In the genomic region with DNA sequence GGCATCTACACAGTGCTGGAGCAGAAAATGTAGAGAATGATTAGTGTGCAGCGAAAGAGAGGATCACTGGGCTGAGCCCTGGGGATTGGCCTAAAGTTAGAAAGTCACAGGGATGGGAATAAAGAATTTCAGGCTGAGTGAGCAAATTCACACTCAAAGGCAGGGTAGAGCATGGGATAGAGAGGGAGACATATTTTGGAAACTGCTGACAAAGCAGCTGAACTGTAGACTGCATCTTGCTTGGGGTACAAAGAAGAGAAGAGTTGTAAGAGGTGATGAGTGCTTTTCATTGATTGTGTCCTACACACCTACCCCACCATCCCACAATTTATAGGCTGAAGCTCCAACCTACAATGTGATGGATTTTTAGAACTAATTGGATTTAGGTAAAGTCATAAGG, we compare ENCODE assay signal across 21 cellular contexts.
DNase-seq lines count a peak whose midpoint lies in the region; ATAC-seq, FAIRE-seq and TF ChIP-seq lines count a peak whose summit lies in the region.
"Had no signal": no experiment of that assay in that cellular context is flagged by ENCODE, and none has a peak within 500 bp of the region (broad histone marks: within the 10 kb centered on the region; RNA-seq: fewer than 3 reads in every experiment).

No MANE protein-coding gene starts in this region.

- DNase-seq in A549 (ENCODE audit: low read depth in 1 of 2, low spot score in 1 of 2) (no peak), SK-N-DZ (ENCODE audit: low spot score) (peak; percentile 17), neural progenitor cell (ENCODE audit: low spot score) (no peak), ovary (no peak)
- DNase-seq in stimulated activated effector memory CD8-positive, alpha-beta T cell treated with anti-CD3 and anti-CD28 coated beads, Interleukin-12 subunit alpha, Interleukin-12 subunit beta, amount 100 ng/mL, for 72 hours (ENCODE audit: low spot score in 2 of 2), result no peak
- DNase-seq in activated naive CD4-positive, alpha-beta T cell treated with anti-CD3 and anti-CD28 coated beads for 36 hours, result no peak
- DNase-seq: 8988T; C1 segment of cervical spinal cord; Calu3; CD4-positive, alpha-beta memory T cell; COR-L47; DMS53; DMS79 treated with DMSO at 0.1 percent for 48 hours; GF-D8; GM23248; H7 had no signal

- H3K27me3 Mint-ChIP-seq in neural progenitor cell (ENCODE audit: insufficient read depth, low read depth), result peaks cover 2% of the 10 kb centered on the region
- H3K27me3 Mint-ChIP-seq in activated naive CD4-positive, alpha-beta T cell treated with anti-CD3 and anti-CD28 coated beads for 36 hours (ENCODE audit: low read depth), result no peaks in the 10 kb centered on the region
- H3K27me3 Mint-ChIP-seq: CD4-positive, alpha-beta memory T cell had no signal

- WGBS in A549 (ENCODE audit: missing lambda C conversion rate), result 75% methylated on average over 1 of the region's 1 CpG
- 85 to 98% (median 93%) methylated on average over 1 of the region's 1 CpG for WGBS in ovary, 3 donors

- no peak overlapping the region for H3K4me3 Mint-ChIP-seq in neural progenitor cell
- no peak overlapping the region for H3K4me3 Mint-ChIP-seq in stimulated activated effector memory CD8-positive, alpha-beta T cell treated with anti-CD3 and anti-CD28 coated beads, Interleukin-12 subunit alpha, Interleukin-12 subunit beta, amount 100 ng/mL, for 72 hours
- no peak overlapping the region for H3K4me3 Mint-ChIP-seq in activated naive CD4-positive, alpha-beta T cell treated with anti-CD3 and anti-CD28 coated beads for 36 hours
- H3K4me3 Mint-ChIP-seq: CD4-positive, alpha-beta memory T cell had no signal

- POLR2A ChIA-PET in A549 (lab: Yijun Ruan, JAX), result no interaction called here

- H3K4me1 Mint-ChIP-seq in neural progenitor cell, result no peaks in the 10 kb centered on the region
- H3K4me1 Mint-ChIP-seq in stimulated activated effector memory CD8-positive, alpha-beta T cell treated with anti-CD3 and anti-CD28 coated beads, Interleukin-12 subunit alpha, Interleukin-12 subunit beta, amount 100 ng/mL, for 72 hours, result no peaks in the 10 kb centered on the region
- no peaks in the 10 kb centered on the region for H3K4me1 Mint-ChIP-seq in activated naive CD4-positive, alpha-beta T cell treated with anti-CD3 and anti-CD28 coated beads for 36 hours (ENCODE audit: low read depth)
- H3K4me1 Mint-ChIP-seq: CD4-positive, alpha-beta memory T cell had no signal

- no peak overlapping the region for H2AFZ ChIP-seq in neural progenitor cell (replicated peaks)
- H2AFZ ChIP-seq: GM23248 had no signal

- ATAC-seq in A549 (peak in 1 of 2 experiments; percentile 39; a peak in 1 of 6 replicates), GM19351 (IDR thresholded peaks at IDR 0.05; ENCODE audit: unreplicated experiment) (no peak)
- peak; percentile 21 for ATAC-seq in stimulated activated effector memory CD8-positive, alpha-beta T cell treated with anti-CD3 and anti-CD28 coated beads, Interleukin-12 subunit alpha, Interleukin-12 subunit beta, amount 100 ng/mL, for 72 hours
- ATAC-seq: HCT116 had no signal

- H3K36me3 Mint-ChIP-seq in neural progenitor cell, result no peaks in the 10 kb centered on the region
- H3K36me3 Mint-ChIP-seq in stimulated activated effector memory CD8-positive, alpha-beta T cell treated with anti-CD3 and anti-CD28 coated beads, Interleukin-12 subunit alpha, Interleukin-12 subunit beta, amount 100 ng/mL, for 72 hours, result no peaks in the 10 kb centered on the region
- no peaks in the 10 kb centered on the region for H3K36me3 Mint-ChIP-seq in activated naive CD4-positive, alpha-beta T cell treated with anti-CD3 and anti-CD28 coated beads for 36 hours (ENCODE audit: low read depth)
- H3K36me3 Mint-ChIP-seq: CD4-positive, alpha-beta memory T cell had no signal

- H3K9ac ChIP-seq in neural progenitor cell, result no peak overlapping the region
- H3K9ac ChIP-seq: GM23248 had no signal

- H3K4me3 ChIP-seq in A549 (no peak overlapping the region), neural progenitor cell (no peak overlapping the region), ovary (no peak overlapping the region)
- H3K4me3 ChIP-seq: GM23248 had no signal

- H3K27me3 ChIP-seq in neural progenitor cell (no peaks in the 10 kb centered on the region), ovary (no peaks in the 10 kb centered on the region)

- peak overlapping the region; percentile 14 for H3K27ac Mint-ChIP-seq in neural progenitor cell
- no peak overlapping the region for H3K27ac Mint-ChIP-seq in stimulated activated effector memory CD8-positive, alpha-beta T cell treated with anti-CD3 and anti-CD28 coated beads, Interleukin-12 subunit alpha, Interleukin-12 subunit beta, amount 100 ng/mL, for 72 hours
- no peak overlapping the region for H3K27ac Mint-ChIP-seq in activated naive CD4-positive, alpha-beta T cell treated with anti-CD3 and anti-CD28 coated beads for 36 hours
- H3K27ac Mint-ChIP-seq: CD4-positive, alpha-beta memory T cell had no signal

- no peaks in the 10 kb centered on the region for H3K79me2 ChIP-seq in neural progenitor cell (ENCODE audit: low read depth)

- H4K20me1 ChIP-seq in neural progenitor cell (ENCODE audit: low read depth), result no peaks in the 10 kb centered on the region

- peaks cover 12% of the 10 kb centered on the region for H3K9me3 Mint-ChIP-seq in neural progenitor cell
- peaks cover 2% of the 10 kb centered on the region for H3K9me3 Mint-ChIP-seq in stimulated activated effector memory CD8-positive, alpha-beta T cell treated with anti-CD3 and anti-CD28 coated beads, Interleukin-12 subunit alpha, Interleukin-12 subunit beta, amount 100 ng/mL, for 72 hours
- H3K9me3 Mint-ChIP-seq in activated naive CD4-positive, alpha-beta T cell treated with anti-CD3 and anti-CD28 coated beads for 36 hours, result no peaks in the 10 kb centered on the region

- CTCF ChIA-PET in A549 (lab: Yijun Ruan, JAX), result interaction anchor here (0.6 to 2.9 kb wide), 4 partner anchors 614 to 1362 kb away, joined by 3 to 19 read pairs (median 4); no protein-coding TSS in a partner anchor
- CTCF ChIA-PET in activated naive CD4-positive, alpha-beta T cell treated with anti-CD3 and anti-CD28 coated beads for 36 hours (lab: Charles Lee), result no interaction called here

- no peak for TF ChIP-seq RAD21 in A549 (conservative IDR thresholded peaks at IDR 0.05 in 1 of 2, IDR thresholded peaks at IDR 0.05 in 1 of 2)

- no peaks in the 10 kb centered on the region for H3K36me3 ChIP-seq in neural progenitor cell
- H3K36me3 ChIP-seq in ovary, result no peaks in the 10 kb centered on the region

- H3K4me1 ChIP-seq in A549, result no peaks in the 10 kb centered on the region
- no peaks in the 10 kb centered on the region for H3K4me1 ChIP-seq in neural progenitor cell
- no peaks in the 10 kb centered on the region for H3K4me1 ChIP-seq in ovary (ENCODE audit: insufficient read depth)

- TF ChIP-seq EP300 in A549 (IDR thresholded peaks at IDR 0.05) (no peak), ovary (IDR thresholded peaks at IDR 0.05) (no peak)

- no peaks in the 10 kb centered on the region for H3K9me3 ChIP-seq in A549
- no peaks in the 10 kb centered on the region for H3K9me3 ChIP-seq in neural progenitor cell (ENCODE audit: low read depth)
- H3K9me3 ChIP-seq in ovary, result no peaks in the 10 kb centered on the region

- TF ChIP-seq CTCF in A549 (IDR thresholded peaks at IDR 0.05) (no peak), neural progenitor cell (IDR thresholded peaks at IDR 0.05) (no peak), ovary (IDR thresholded peaks at IDR 0.05) (no peak)

- no peaks in the 10 kb centered on the region for H3F3A ChIP-seq in neural progenitor cell (ENCODE audit: low read depth)

- TF ChIP-seq POLR2A in A549 (IDR thresholded peaks at IDR 0.05; ENCODE audit: low read length), result no peak
- TF ChIP-seq POLR2A in ovary (IDR thresholded peaks at IDR 0.05), result no peak

- H3K27ac ChIP-seq in A549 (no peak overlapping the region), neural progenitor cell (no peak overlapping the region), ovary (no peak overlapping the region)
- H3K27ac ChIP-seq: GM23248 had no signal

- intact Hi-C loops in ovary (cut with DNase I), result loop anchor here in 2 of 4 donors (5.0 to 10.0 kb wide), 2 partner anchors 1095 to 1097 kb away; partner anchors contain the start of gene BASP1 (in 2 of the 2)
- intact Hi-C loops in activated naive CD4-positive, alpha-beta T cell treated with anti-CD3 and anti-CD28 coated beads for 36 hours (cut with micrococcal nuclease), result no loop called here

- FAIRE-seq in A549 (lab: Jason Lieb, UNC), result no peak
- FAIRE-seq: GM12891, GM18507, H1 had no signal

- no peak overlapping the region for H3K4me2 ChIP-seq in A549
- H3K4me2 ChIP-seq in neural progenitor cell, result no peak overlapping the region

TF ChIP-seq in A549, 52 proteins besides CTCF, POLR2A, EP300 and RAD21:
- TF ChIP-seq KDM5A (IDR thresholded peaks at IDR 0.05) (no peak), MAFK (IDR thresholded peaks at IDR 0.05; ENCODE audit: partially characterized antibody) (peak; percentile 79)
